In genomic region chr4:1683371-1683902, GRCh38 we compare ENCODE assay signal across 7 cellular contexts. TPM values are rescaled to one million over a fixed set of nuclear protein-coding genes. Genes with fewer than 3 reads are reported as not detected.
A peak's percentile ranks its signal among the peaks of the same experiment; 100 is the strongest.
DNase-seq lines count a peak whose midpoint lies in the region; ATAC-seq and TF ChIP-seq lines count a peak whose summit lies in the region.

No MANE protein-coding gene starts in this region.

- DNase-seq in T1000 (lab: John Stamatoyannopoulos, UW), result peak; percentile 50
- no peak for DNase-seq in endodermal cell
- peak in 2 of 3 donors; percentile 35 to 61 for DNase-seq in mucosa of descending colon
- DNase-seq in tibial artery, result peak in 1 of 2 donors; percentile 50
- DNase-seq in HT-29 (ENCODE audit: low spot score), result no peak

- no peaks in the 10 kb centered on the region for H3K9me3 Mint-ChIP-seq in endodermal cell

- peak; percentile 17 for ATAC-seq in HG02973 (IDR thresholded peaks at IDR 0.05; ENCODE audit: unreplicated experiment)
- ATAC-seq in mucosa of descending colon, result no peak

- H3K27ac ChIP-seq in endodermal cell (ENCODE audit: low read depth, low read length), result no peak overlapping the region
- H3K27ac ChIP-seq in tibial artery, result peak overlapping the region; percentile 84 to 86

- peaks cover 5% of the 10 kb centered on the region for H3K4me1 Mint-ChIP-seq in endodermal cell

- H3K4me3 ChIP-seq in GM08714 (ENCODE audit: low read length) (peak overlapping the region; percentile 64; the same call in 1 of the 2 replicates), endodermal cell (ENCODE audit: low read length) (peak overlapping the region; percentile 75), mucosa of descending colon (no peak overlapping the region), tibial artery (peak overlapping the region; percentile 77 to 95)

- intact Hi-C loops in mucosa of descending colon (cut with DNase I, micrococcal nuclease), result no loop called here
- intact Hi-C loops in tibial artery (cut with DNase I; ENCODE audit: low total_unique reads), result loop anchor here (5.0 kb wide), 1 partner anchor 559 kb away; the partner anchor contains the start of genes HAUS3 and POLN

- WGBS in endodermal cell (ENCODE audit: insufficient coverage in 1 of 2, insufficient read length in 1 of 2), 2 experiments, result 12 to 17% methylated on average over 22 to 30 of the region's 30 CpGs

- peaks cover 24% of the 10 kb centered on the region for H3K27me3 Mint-ChIP-seq in endodermal cell (ENCODE audit: insufficient read depth)

- no peaks in the 10 kb centered on the region for H3K4me1 ChIP-seq in endodermal cell (ENCODE audit: control insufficient read depth, insufficient read depth, low read length)
- no peaks in the 10 kb centered on the region for H3K4me1 ChIP-seq in mucosa of descending colon (ENCODE audit: low read depth)
- H3K4me1 ChIP-seq in tibial artery, result peaks cover 0 to 16% (median 3%) of the 10 kb centered on the region in 4 donors

- TF ChIP-seq CTCF in endodermal cell (conservative IDR thresholded peaks at IDR 0.05) (no peak), mucosa of descending colon (IDR thresholded peaks at IDR 0.05) (no peak), tibial artery (IDR thresholded peaks at IDR 0.05) (no peak)

- H3K9ac ChIP-seq in endodermal cell (ENCODE audit: extremely low read depth, low read length, poor library complexity, severe bottlenecking), result peak overlapping the region; percentile 2

- peaks cover 17% of the 10 kb centered on the region for H3K27me3 ChIP-seq in endodermal cell (ENCODE audit: control insufficient read depth, insufficient read depth, low read length, poor library complexity, severe bottlenecking)
- H3K27me3 ChIP-seq in tibial artery, result no peaks in the 10 kb centered on the region

- H3K27ac Mint-ChIP-seq in endodermal cell, result no peak overlapping the region

- H3K9me3 ChIP-seq in endodermal cell (ENCODE audit: control insufficient read depth, low read length) (no peaks in the 10 kb centered on the region), mucosa of descending colon (no peaks in the 10 kb centered on the region), tibial artery (no peaks in the 10 kb centered on the region)

- H3K36me3 Mint-ChIP-seq in endodermal cell (ENCODE audit: low read depth), result no peaks in the 10 kb centered on the region

- H3K4me3 Mint-ChIP-seq in endodermal cell, result peak overlapping the region; percentile 60

- no peaks in the 10 kb centered on the region for H3K36me3 ChIP-seq in endodermal cell (ENCODE audit: control insufficient read depth, insufficient read depth, low read length)
- H3K36me3 ChIP-seq in mucosa of descending colon (ENCODE audit: low read depth), result no peaks in the 10 kb centered on the region
- H3K36me3 ChIP-seq in tibial artery, result no peaks in the 10 kb centered on the region

RNA-seq across cellular contexts. Expression of gene FAM53A, which starts 0.7 kb away (rescaled TPM):
- total RNA-seq in endodermal cell (1 to 10 TPM; 3.7 to 4.9 TPM), mucosa of descending colon (1 to 10 TPM in 2 of 3 donors, under 1 TPM in 1; 0.65 to 1.8 (median 1.4) TPM)
- polyA plus RNA-seq in endodermal cell (2013, experiment 1 of 2), result 3.0 TPM
- polyA plus RNA-seq in endodermal cell (2013, experiment 2 of 2), result 3.6 TPM
- 2.4 and 2.6 TPM in 2 replicates for total RNA-seq in HT-29 (2014; rRNA removed; shearing (Covaris generic))

RNA-seq across cellular contexts. Expression of gene SLBP, which starts 28.7 kb away (rescaled TPM):
- total RNA-seq in endodermal cell (10 to 100 TPM; 52.1 to 60.7 TPM), mucosa of descending colon (10 to 100 TPM; 21.9 to 31.7 (median 30.6) TPM)
- polyA plus RNA-seq in endodermal cell (2013, experiment 1 of 2), result 50.7 TPM
- 48.2 TPM for polyA plus RNA-seq in endodermal cell (2013, experiment 2 of 2)
- 147 and 183 TPM in 2 replicates for total RNA-seq in HT-29 (2014; rRNA removed; shearing (Covaris generic))

RNA-seq across cellular contexts. Expression of gene TMEM129, which starts 37.7 kb away (rescaled TPM):
- total RNA-seq in endodermal cell, result 10 to 100 TPM; 33.6 to 41.7 TPM
- polyA plus RNA-seq in endodermal cell (2013, experiment 1 of 2), result 32.2 TPM
- polyA plus RNA-seq in endodermal cell (2013, experiment 2 of 2), result 32.2 TPM
- total RNA-seq in mucosa of descending colon, result 10 to 100 TPM; 43.7 to 57.0 (median 55.6) TPM
- total RNA-seq in HT-29 (2014; rRNA removed; shearing (Covaris generic)), result 94.2 and 111 TPM in 2 replicates

RNA-seq across cellular contexts. Expression of gene TACC3, which starts 37.9 kb away (rescaled TPM):
- 100 to 1,000 TPM; 113 to 182 TPM for total RNA-seq in endodermal cell
- 142 TPM for polyA plus RNA-seq in endodermal cell (2013, experiment 1 of 2)
- polyA plus RNA-seq in endodermal cell (2013, experiment 2 of 2), result 150 TPM
- 10 to 100 TPM; 12.0 to 30.2 (median 12.7) TPM for total RNA-seq in mucosa of descending colon
- total RNA-seq in HT-29 (2014; rRNA removed; shearing (Covaris generic)), result 64.6 and 71.2 TPM in 2 replicates

Comparison
In these comparisons a context has a peak if more than half of its experiments do, and no peak if none do; other contexts are left out.
1. DNase-seq: peak in T1000 (single experiment) and mucosa of descending colon (2 of 3); none in endodermal cell (single experiment) and HT-29 (single experiment).